In the genomic region with DNA sequence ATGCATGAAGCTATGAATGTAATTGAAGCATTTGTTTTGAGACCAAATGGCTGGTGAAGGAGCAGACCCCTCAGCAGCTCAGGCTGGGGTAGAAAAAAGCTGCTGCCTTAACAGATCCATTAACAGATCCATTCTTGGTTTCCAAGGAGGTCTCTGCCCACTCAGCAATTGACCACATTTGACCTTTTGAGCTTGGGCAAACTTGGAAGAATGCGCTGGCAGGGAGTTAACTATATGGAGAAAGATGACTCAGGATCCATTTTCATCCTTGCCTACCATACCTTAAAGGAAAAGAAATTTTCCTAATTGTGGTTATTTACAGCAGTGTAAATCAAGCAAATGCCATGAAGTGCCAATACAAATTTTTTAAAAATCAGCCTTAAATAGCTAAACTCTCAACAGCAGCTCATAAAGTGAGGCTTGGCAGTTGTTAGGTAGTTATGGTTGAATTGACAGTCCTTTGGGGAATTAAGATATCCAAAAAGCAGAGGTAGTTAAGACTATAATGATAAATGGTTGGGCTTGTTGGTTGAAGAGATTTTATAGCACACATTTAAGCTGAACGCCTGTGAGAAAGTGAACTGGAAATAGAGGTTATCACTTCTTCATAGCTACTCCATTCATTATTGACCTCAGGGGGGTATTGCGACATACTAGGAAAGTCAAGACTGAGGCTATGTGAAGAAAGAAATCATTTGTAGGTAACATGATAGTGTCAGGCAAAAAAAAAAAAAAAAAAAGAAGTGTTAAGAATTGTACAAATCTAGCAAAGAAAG, we compare ENCODE assay signal across 1 cellular context.
A peak's percentile ranks its signal among the peaks of the same experiment; 100 is the strongest.
TF ChIP-seq lines count a peak whose summit lies in the region.

No MANE protein-coding gene starts in this region.

TF ChIP-seq in HEK293, 187 proteins besides CTCF, POLR2A, EP300 and RAD21 (continued from another document and continues in another):
- TF ChIP-seq, protein P1, sequence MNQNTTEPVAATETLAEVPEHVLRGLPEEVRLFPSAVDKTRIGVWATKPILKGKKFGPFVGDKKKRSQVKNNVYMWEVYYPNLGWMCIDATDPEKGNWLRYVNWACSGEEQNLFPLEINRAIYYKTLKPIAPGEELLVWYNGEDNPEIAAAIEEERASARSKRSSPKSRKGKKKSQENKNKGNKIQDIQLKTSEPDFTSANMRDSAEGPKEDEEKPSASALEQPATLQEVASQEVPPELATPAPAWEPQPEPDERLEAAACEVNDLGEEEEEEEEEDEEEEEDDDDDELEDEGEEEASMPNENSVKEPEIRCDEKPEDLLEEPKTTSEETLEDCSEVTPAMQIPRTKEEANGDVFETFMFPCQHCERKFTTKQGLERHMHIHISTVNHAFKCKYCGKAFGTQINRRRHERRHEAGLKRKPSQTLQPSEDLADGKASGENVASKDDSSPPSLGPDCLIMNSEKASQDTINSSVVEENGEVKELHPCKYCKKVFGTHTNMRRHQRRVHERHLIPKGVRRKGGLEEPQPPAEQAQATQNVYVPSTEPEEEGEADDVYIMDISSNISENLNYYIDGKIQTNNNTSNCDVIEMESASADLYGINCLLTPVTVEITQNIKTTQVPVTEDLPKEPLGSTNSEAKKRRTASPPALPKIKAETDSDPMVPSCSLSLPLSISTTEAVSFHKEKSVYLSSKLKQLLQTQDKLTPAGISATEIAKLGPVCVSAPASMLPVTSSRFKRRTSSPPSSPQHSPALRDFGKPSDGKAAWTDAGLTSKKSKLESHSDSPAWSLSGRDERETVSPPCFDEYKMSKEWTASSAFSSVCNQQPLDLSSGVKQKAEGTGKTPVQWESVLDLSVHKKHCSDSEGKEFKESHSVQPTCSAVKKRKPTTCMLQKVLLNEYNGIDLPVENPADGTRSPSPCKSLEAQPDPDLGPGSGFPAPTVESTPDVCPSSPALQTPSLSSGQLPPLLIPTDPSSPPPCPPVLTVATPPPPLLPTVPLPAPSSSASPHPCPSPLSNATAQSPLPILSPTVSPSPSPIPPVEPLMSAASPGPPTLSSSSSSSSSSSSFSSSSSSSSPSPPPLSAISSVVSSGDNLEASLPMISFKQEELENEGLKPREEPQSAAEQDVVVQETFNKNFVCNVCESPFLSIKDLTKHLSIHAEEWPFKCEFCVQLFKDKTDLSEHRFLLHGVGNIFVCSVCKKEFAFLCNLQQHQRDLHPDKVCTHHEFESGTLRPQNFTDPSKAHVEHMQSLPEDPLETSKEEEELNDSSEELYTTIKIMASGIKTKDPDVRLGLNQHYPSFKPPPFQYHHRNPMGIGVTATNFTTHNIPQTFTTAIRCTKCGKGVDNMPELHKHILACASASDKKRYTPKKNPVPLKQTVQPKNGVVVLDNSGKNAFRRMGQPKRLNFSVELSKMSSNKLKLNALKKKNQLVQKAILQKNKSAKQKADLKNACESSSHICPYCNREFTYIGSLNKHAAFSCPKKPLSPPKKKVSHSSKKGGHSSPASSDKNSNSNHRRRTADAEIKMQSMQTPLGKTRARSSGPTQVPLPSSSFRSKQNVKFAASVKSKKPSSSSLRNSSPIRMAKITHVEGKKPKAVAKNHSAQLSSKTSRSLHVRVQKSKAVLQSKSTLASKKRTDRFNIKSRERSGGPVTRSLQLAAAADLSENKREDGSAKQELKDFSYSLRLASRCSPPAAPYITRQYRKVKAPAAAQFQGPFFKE (tag by site-specific recombination; IDR thresholded peaks at IDR 0.05; ENCODE audit: borderline replicate concordance) = no peak
- TF ChIP-seq, protein P2, sequence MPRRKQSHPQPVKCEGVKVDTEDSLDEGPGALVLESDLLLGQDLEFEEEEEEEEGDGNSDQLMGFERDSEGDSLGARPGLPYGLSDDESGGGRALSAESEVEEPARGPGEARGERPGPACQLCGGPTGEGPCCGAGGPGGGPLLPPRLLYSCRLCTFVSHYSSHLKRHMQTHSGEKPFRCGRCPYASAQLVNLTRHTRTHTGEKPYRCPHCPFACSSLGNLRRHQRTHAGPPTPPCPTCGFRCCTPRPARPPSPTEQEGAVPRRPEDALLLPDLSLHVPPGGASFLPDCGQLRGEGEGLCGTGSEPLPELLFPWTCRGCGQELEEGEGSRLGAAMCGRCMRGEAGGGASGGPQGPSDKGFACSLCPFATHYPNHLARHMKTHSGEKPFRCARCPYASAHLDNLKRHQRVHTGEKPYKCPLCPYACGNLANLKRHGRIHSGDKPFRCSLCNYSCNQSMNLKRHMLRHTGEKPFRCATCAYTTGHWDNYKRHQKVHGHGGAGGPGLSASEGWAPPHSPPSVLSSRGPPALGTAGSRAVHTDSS (tag by site-specific recombination; IDR thresholded peaks at IDR 0.05) = no peak
- TF ChIP-seq, protein P3, sequence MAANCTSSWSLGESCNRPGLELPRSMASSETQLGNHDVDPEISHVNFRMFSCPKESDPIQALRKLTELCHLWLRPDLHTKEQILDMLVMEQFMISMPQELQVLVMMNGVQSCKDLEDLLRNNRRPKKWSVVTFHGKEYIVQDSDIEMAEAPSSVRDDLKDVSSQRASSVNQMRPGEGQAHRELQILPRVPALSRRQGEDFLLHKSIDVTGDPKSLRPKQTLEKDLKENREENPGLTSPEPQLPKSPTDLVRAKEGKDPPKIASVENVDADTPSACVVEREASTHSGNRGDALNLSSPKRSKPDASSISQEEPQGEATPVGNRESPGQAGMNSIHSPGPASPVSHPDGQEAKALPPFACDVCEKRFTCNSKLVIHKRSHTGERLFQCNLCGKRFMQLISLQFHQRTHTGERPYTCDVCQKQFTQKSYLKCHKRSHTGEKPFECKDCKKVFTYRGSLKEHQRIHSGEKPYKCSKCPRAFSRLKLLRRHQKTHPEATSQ (tag by site-specific recombination; IDR thresholded peaks at IDR 0.05) = no peak
- no peak for TF ChIP-seq YY1 (tag by site-specific recombination; IDR thresholded peaks at IDR 0.05)
- no peak for TF ChIP-seq ZNF366 (tag by site-specific recombination; conservative IDR thresholded peaks at IDR 0.05)
- no peak for TF ChIP-seq EGR2 (tag by site-specific recombination; IDR thresholded peaks at IDR 0.05; ENCODE audit: low read depth)
- TF ChIP-seq, protein P4, sequence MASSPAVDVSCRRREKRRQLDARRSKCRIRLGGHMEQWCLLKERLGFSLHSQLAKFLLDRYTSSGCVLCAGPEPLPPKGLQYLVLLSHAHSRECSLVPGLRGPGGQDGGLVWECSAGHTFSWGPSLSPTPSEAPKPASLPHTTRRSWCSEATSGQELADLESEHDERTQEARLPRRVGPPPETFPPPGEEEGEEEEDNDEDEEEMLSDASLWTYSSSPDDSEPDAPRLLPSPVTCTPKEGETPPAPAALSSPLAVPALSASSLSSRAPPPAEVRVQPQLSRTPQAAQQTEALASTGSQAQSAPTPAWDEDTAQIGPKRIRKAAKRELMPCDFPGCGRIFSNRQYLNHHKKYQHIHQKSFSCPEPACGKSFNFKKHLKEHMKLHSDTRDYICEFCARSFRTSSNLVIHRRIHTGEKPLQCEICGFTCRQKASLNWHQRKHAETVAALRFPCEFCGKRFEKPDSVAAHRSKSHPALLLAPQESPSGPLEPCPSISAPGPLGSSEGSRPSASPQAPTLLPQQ (tag by site-specific recombination; IDR thresholded peaks at IDR 0.05) = no peak
- TF ChIP-seq ZNF140 (tag by site-specific recombination; IDR thresholded peaks at IDR 0.05) = no peak
- TF ChIP-seq ZNF677 (tag by site-specific recombination; IDR thresholded peaks at IDR 0.05) = no peak
- TF ChIP-seq ZNF571 (tag by site-specific recombination; IDR thresholded peaks at IDR 0.05) = no peak
- TF ChIP-seq OVOL3 (tag by site-specific recombination; IDR thresholded peaks at IDR 0.05) = no peak
- no peak for TF ChIP-seq BCL11A (tag by site-specific recombination; IDR thresholded peaks at IDR 0.05; ENCODE audit: low read depth)
- no peak for TF ChIP-seq SALL2 (tag by site-specific recombination; IDR thresholded peaks at IDR 0.05; ENCODE audit: borderline replicate concordance)
- no peak for TF ChIP-seq ZNF157 (tag by site-specific recombination; IDR thresholded peaks at IDR 0.05)
- no peak for TF ChIP-seq ZBTB44 (tag by site-specific recombination; IDR thresholded peaks at IDR 0.05)
- no peak for TF ChIP-seq ZNF654 (tag by site-specific recombination; IDR thresholded peaks at IDR 0.05; ENCODE audit: low read depth)
- peak; percentile 93 for TF ChIP-seq FEZF1 (tag by site-specific recombination; IDR thresholded peaks at IDR 0.05)
- no peak for TF ChIP-seq ZNF785 (tag by site-specific recombination; IDR thresholded peaks at IDR 0.05)
- TF ChIP-seq ZNF555 (tag by site-specific recombination; conservative IDR thresholded peaks at IDR 0.05) = no peak
- TF ChIP-seq ZNF658 (tag by site-specific recombination; IDR thresholded peaks at IDR 0.05) = no peak
- TF ChIP-seq IKZF3 (tag by site-specific recombination; IDR thresholded peaks at IDR 0.05) = 0 out of 2 replicates have a peak, but pooled peaks have one; percentile 6
- no peak for TF ChIP-seq SP3 (tag by site-specific recombination; IDR thresholded peaks at IDR 0.05)
- 0 out of 2 replicates have a peak, but pooled peaks have one; percentile 35 for TF ChIP-seq ZSCAN30 (tag by site-specific recombination; IDR thresholded peaks at IDR 0.05)
- TF ChIP-seq ZNF266 (tag by site-specific recombination; IDR thresholded peaks at IDR 0.05; ENCODE audit: low read depth) = no peak
- TF ChIP-seq BCL11B (tag by site-specific recombination; IDR thresholded peaks at IDR 0.05; ENCODE audit: low read depth) = no peak
- no peak for TF ChIP-seq ZNF621 (tag by site-specific recombination; IDR thresholded peaks at IDR 0.05)
- TF ChIP-seq ZNF837 (tag by site-specific recombination; IDR thresholded peaks at IDR 0.05) = no peak
- TF ChIP-seq ZNF624 (tag by site-specific recombination; IDR thresholded peaks at IDR 0.05) = no peak
- peak; percentile 96 for TF ChIP-seq ZNF660 (tag by site-specific recombination; IDR thresholded peaks at IDR 0.05)
- TF ChIP-seq HOXC10 (CRISPR knock-in tag; IDR thresholded peaks at IDR 0.05) = no peak
- TF ChIP-seq KLF9 (tag by site-specific recombination; IDR thresholded peaks at IDR 0.05; ENCODE audit: low read depth) = no peak
- TF ChIP-seq GLI2 (tag by site-specific recombination; IDR thresholded peaks at IDR 0.05; ENCODE audit: borderline replicate concordance, low read depth) = no peak
- TF ChIP-seq, protein P5, sequence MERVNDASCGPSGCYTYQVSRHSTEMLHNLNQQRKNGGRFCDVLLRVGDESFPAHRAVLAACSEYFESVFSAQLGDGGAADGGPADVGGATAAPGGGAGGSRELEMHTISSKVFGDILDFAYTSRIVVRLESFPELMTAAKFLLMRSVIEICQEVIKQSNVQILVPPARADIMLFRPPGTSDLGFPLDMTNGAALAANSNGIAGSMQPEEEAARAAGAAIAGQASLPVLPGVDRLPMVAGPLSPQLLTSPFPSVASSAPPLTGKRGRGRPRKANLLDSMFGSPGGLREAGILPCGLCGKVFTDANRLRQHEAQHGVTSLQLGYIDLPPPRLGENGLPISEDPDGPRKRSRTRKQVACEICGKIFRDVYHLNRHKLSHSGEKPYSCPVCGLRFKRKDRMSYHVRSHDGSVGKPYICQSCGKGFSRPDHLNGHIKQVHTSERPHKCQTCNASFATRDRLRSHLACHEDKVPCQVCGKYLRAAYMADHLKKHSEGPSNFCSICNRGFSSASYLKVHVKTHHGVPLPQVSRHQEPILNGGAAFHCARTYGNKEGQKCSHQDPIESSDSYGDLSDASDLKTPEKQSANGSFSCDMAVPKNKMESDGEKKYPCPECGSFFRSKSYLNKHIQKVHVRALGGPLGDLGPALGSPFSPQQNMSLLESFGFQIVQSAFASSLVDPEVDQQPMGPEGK (tag by site-specific recombination; IDR thresholded peaks at IDR 0.05) = no peak
- TF ChIP-seq AEBP2 (tag by site-specific recombination; IDR thresholded peaks at IDR 0.05; ENCODE audit: borderline replicate concordance) = no peak
- 0 out of 2 replicates have a peak, but pooled peaks have one; percentile 15 for TF ChIP-seq TRIM28 (IDR thresholded peaks at IDR 0.05; ENCODE audit: borderline replicate concordance, low read length)
- TF ChIP-seq ZNF639 (tag by site-specific recombination; IDR thresholded peaks at IDR 0.05) = no peak
- TF ChIP-seq MYNN (tag by site-specific recombination; IDR thresholded peaks at IDR 0.05; ENCODE audit: borderline replicate concordance) = no peak
- TF ChIP-seq ZXDB (tag by site-specific recombination; IDR thresholded peaks at IDR 0.05) = peak; percentile 75
- peak; percentile 90 for TF ChIP-seq ZNF580 (tag by site-specific recombination; IDR thresholded peaks at IDR 0.05)
- TF ChIP-seq ZBTB17 (tag by site-specific recombination; IDR thresholded peaks at IDR 0.05) = no peak
- no peak for TF ChIP-seq ZBTB1 (tag by site-specific recombination; IDR thresholded peaks at IDR 0.05)
